Comparison of ENCODE assay signal across 20 cellular contexts in the genomic region with DNA sequence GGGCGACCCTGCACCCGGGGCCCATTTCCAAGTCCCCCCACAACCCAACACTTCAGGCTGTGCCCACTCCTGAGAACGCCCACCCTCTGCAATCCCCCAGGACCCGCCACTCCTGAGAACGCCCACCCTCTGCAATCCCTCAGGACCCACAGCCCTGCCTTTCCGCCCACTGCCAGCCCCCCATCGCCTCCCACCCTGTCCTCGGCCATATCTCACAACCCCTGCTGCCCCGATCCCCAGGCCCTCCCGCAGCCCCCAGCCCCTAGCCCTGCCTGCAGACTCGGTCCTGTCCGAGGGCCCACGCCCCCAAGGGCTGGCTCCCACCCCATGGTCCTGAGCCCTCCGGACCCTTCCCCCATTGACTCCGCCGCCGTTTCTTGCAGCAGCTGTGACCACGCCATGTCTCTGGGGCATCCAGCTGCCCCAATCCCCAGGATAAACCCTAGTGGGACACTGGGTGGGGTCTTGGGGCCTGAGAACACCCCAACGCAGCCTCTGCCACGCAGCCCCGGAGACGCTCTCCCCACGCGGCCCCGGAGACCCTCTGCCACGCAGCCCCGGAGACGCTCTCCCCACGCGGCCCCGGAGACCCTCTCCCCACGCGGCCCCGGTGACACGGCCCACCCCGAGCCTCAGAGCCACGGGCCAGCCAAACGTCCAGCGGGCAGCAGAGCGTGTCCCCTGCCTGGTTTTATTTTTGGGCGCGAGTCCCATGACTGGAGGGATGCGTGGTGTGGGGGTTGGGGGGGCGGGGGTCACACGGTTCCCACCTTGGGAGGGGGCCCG. TPM values are rescaled to one million over a fixed set of nuclear protein-coding genes. Genes with fewer than 3 reads are reported as not detected.
DNase-seq lines count a peak whose midpoint lies in the region; ATAC-seq, FAIRE-seq and TF ChIP-seq lines count a peak whose summit lies in the region.
"Had no signal": no experiment of that assay in that cellular context is flagged by ENCODE, and none has a peak within 500 bp of the region (broad histone marks: within the 10 kb centered on the region; RNA-seq: fewer than 3 reads in every experiment).

No MANE protein-coding gene starts in this region.

- no peaks in the 10 kb centered on the region for H3K27me3 ChIP-seq in lower lobe of right lung (ENCODE audit: low read depth)
- H3K27me3 ChIP-seq: SJCRH30 had no signal

- H3K27ac Mint-ChIP-seq in stimulated activated effector memory CD8-positive, alpha-beta T cell treated with anti-CD3 and anti-CD28 coated beads, Interleukin-12 subunit alpha, Interleukin-12 subunit beta, amount 100 ng/mL, for 72 hours = no peak overlapping the region
- H3K27ac Mint-ChIP-seq: B cell had no signal

- H3K27ac ChIP-seq in A549 (peak overlapping the region; percentile 90 to 98; a peak in 4 of 6 replicates), RWPE1 (peak overlapping the region; percentile 98), lower lobe of right lung (peak overlapping the region; percentile 94)
- H3K27ac ChIP-seq: SJCRH30 had no signal

- no peak for TF ChIP-seq EP300 in A549 (IDR thresholded peaks at IDR 0.05)

- 96% methylated on average over 14 of the region's 46 CpGs for WGBS in A549 (ENCODE audit: missing lambda C conversion rate)

- ATAC-seq in A549 = no peak
- no peak for ATAC-seq in lower lobe of right lung
- peak; percentile 9 for ATAC-seq in stimulated activated effector memory CD8-positive, alpha-beta T cell treated with anti-CD3 and anti-CD28 coated beads, Interleukin-12 subunit alpha, Interleukin-12 subunit beta, amount 100 ng/mL, for 72 hours
- ATAC-seq in GM19455 (IDR thresholded peaks at IDR 0.05; ENCODE audit: unreplicated experiment) = no peak
- ATAC-seq in GM19035 (IDR thresholded peaks at IDR 0.05; ENCODE audit: unreplicated experiment) = no peak

- intact Hi-C loops in lower lobe of right lung (cut with DNase I) = no loop called here

- POLR2A ChIA-PET in A549 (lab: Yijun Ruan, JAX) (no interaction called here), RWPE1 (lab: Yijun Ruan, JAX; ENCODE audit: low non-redundant PET) (no interaction called here)

- no peak for TF ChIP-seq CTCF in A549 (IDR thresholded peaks at IDR 0.05)
- no peak for TF ChIP-seq CTCF in RWPE1 (conservative IDR thresholded peaks at IDR 0.05; ENCODE audit: low read depth)
- TF ChIP-seq CTCF in lower lobe of right lung (IDR thresholded peaks at IDR 0.05) = no peak

- no peak for TF ChIP-seq RAD21 in A549 (conservative IDR thresholded peaks at IDR 0.05 in 1 of 2, IDR thresholded peaks at IDR 0.05 in 1 of 2)

- CTCF ChIA-PET in A549 (lab: Yijun Ruan, JAX) = no interaction called here
- CTCF ChIA-PET in RWPE1 (lab: Yijun Ruan, JAX) = no interaction called here

- H3K4me2 ChIP-seq in A549 = no peak overlapping the region

- H3K4me1 Mint-ChIP-seq in stimulated activated effector memory CD8-positive, alpha-beta T cell treated with anti-CD3 and anti-CD28 coated beads, Interleukin-12 subunit alpha, Interleukin-12 subunit beta, amount 100 ng/mL, for 72 hours = no peaks in the 10 kb centered on the region

- peaks cover 17% of the 10 kb centered on the region for H3K36me3 Mint-ChIP-seq in stimulated activated effector memory CD8-positive, alpha-beta T cell treated with anti-CD3 and anti-CD28 coated beads, Interleukin-12 subunit alpha, Interleukin-12 subunit beta, amount 100 ng/mL, for 72 hours

- no peaks in the 10 kb centered on the region for H3K9me3 ChIP-seq in A549
- no peaks in the 10 kb centered on the region for H3K9me3 ChIP-seq in lower lobe of right lung
- H3K9me3 ChIP-seq: SJCRH30 had no signal

- FAIRE-seq in A549 (lab: Jason Lieb, UNC) = no peak
- FAIRE-seq: A204.1, G401.6, GM12892 had no signal

- no peak overlapping the region for H3K4me3 ChIP-seq in A549
- no peak overlapping the region for H3K4me3 ChIP-seq in lower lobe of right lung
- H3K4me3 ChIP-seq: SJCRH30 had no signal

- no peaks in the 10 kb centered on the region for H3K9me3 Mint-ChIP-seq in stimulated activated effector memory CD8-positive, alpha-beta T cell treated with anti-CD3 and anti-CD28 coated beads, Interleukin-12 subunit alpha, Interleukin-12 subunit beta, amount 100 ng/mL, for 72 hours
- H3K9me3 Mint-ChIP-seq: CD4-positive, alpha-beta memory T cell; H9 had no signal

- DNase-seq in A549 (ENCODE audit: low read depth in 1 of 2, low spot score in 1 of 2) = no peak
- no peak for DNase-seq in RWPE1 (ENCODE audit: low spot score)
- DNase-seq in lower lobe of right lung = no peak
- DNase-seq in stimulated activated effector memory CD8-positive, alpha-beta T cell treated with anti-CD3 and anti-CD28 coated beads, Interleukin-12 subunit alpha, Interleukin-12 subunit beta, amount 100 ng/mL, for 72 hours (ENCODE audit: low spot score in 2 of 2) = no peak
- no peak for DNase-seq in T1000 (lab: John Stamatoyannopoulos, UW)
- DNase-seq in DMS53 (lab: John Stamatoyannopoulos, UW) = no peak
- DNase-seq: CD4-positive, alpha-beta memory T cell; DMS79 treated with DMSO at 0.1 percent for 48 hours; H9; MM.1S; NCI-H1105; NCI-H187; NCI-H2171; SJCRH30 had no signal

- H3K4me1 ChIP-seq in A549 (peaks cover 57% of the 10 kb centered on the region), lower lobe of right lung (peaks cover 46% of the 10 kb centered on the region)
- H3K4me1 ChIP-seq: SJCRH30 had no signal

- H3K36me3 ChIP-seq in lower lobe of right lung = peaks cover 24% of the 10 kb centered on the region

- H3K4me3 Mint-ChIP-seq in stimulated activated effector memory CD8-positive, alpha-beta T cell treated with anti-CD3 and anti-CD28 coated beads, Interleukin-12 subunit alpha, Interleukin-12 subunit beta, amount 100 ng/mL, for 72 hours = no peak overlapping the region
- H3K4me3 Mint-ChIP-seq: B cell; CD4-positive, alpha-beta memory T cell; H9 had no signal

- TF ChIP-seq POLR2A in A549 (IDR thresholded peaks at IDR 0.05; ENCODE audit: low read length) = no peak

TF ChIP-seq in A549, 52 proteins besides CTCF, POLR2A, EP300 and RAD21:
- TF ChIP-seq KDM1A (IDR thresholded peaks at IDR 0.05; ENCODE audit: low read depth) (no peak), SMC3 (IDR thresholded peaks at IDR 0.05) (no peak), CEBPB (IDR thresholded peaks at IDR 0.05) (no peak), CBX8 (IDR thresholded peaks at IDR 0.05) (no peak), ZC3H11A (IDR thresholded peaks at IDR 0.05) (no peak), JUN (IDR thresholded peaks at IDR 0.05) (no peak), TP53 (CRISPR knock-in tag; IDR thresholded peaks at IDR 0.05) (no peak), MAZ (IDR thresholded peaks at IDR 0.05; ENCODE audit: borderline replicate concordance, low read depth, low read length) (no peak), TFCP2L1 (CRISPR knock-in tag; IDR thresholded peaks at IDR 0.05) (no peak), FOSL2 (IDR thresholded peaks at IDR 0.05) (no peak), FOSL2 (CRISPR knock-in tag; IDR thresholded peaks at IDR 0.05) (no peak), RARB (CRISPR knock-in tag; IDR thresholded peaks at IDR 0.05) (no peak), HEYL (CRISPR knock-in tag; IDR thresholded peaks at IDR 0.05) (no peak), CHD4 (IDR thresholded peaks at IDR 0.05; ENCODE audit: borderline replicate concordance) (no peak)
- TF ChIP-seq, protein P1, sequence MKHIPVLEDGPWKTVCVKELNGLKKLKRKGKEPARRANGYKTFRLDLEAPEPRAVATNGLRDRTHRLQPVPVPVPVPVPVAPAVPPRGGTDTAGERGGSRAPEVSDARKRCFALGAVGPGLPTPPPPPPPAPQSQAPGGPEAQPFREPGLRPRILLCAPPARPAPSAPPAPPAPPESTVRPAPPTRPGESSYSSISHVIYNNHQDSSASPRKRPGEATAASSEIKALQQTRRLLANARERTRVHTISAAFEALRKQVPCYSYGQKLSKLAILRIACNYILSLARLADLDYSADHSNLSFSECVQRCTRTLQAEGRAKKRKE (CRISPR knock-in tag; IDR thresholded peaks at IDR 0.05; ENCODE audit: low read depth) = no peak
- TF ChIP-seq, protein P2, sequence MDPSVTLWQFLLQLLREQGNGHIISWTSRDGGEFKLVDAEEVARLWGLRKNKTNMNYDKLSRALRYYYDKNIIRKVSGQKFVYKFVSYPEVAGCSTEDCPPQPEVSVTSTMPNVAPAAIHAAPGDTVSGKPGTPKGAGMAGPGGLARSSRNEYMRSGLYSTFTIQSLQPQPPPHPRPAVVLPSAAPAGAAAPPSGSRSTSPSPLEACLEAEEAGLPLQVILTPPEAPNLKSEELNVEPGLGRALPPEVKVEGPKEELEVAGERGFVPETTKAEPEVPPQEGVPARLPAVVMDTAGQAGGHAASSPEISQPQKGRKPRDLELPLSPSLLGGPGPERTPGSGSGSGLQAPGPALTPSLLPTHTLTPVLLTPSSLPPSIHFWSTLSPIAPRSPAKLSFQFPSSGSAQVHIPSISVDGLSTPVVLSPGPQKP (IDR thresholded peaks at IDR 0.05; ENCODE audit: low read depth, low read length) = no peak
- TF ChIP-seq, protein P3, sequence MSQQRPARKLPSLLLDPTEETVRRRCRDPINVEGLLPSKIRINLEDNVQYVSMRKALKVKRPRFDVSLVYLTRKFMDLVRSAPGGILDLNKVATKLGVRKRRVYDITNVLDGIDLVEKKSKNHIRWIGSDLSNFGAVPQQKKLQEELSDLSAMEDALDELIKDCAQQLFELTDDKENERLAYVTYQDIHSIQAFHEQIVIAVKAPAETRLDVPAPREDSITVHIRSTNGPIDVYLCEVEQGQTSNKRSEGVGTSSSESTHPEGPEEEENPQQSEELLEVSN (IDR thresholded peaks at IDR 0.05; ENCODE audit: borderline replicate concordance, low read depth) = no peak

RNA-seq across cellular contexts. Expression of a gene that starts 17.0 kb away (rescaled TPM):
- polyA plus RNA-seq in A549 (2011; rRNA removed) (6.8 and 8.4 TPM in 2 replicates), A549 (2017; fragmentation: RNase III; extraction: RNeasy Plus Mini Kit Qiagen cat#74134 plus additional on column Dnase treatment) (27.0 to 32.0 TPM (median 27.7 TPM) in 3 replicates)
- 28.7 and 40.8 TPM in 2 replicates for polyA plus RNA-seq in A549 (2012; cell fraction: cytosol; rRNA removed)
- polyA plus RNA-seq in A549 (2012; cell fraction: nucleus; rRNA removed) = 118 and 161 TPM in 2 replicates
- 9.6 and 15.2 TPM in 2 replicates for polyA minus RNA-seq in A549 (2011; rRNA and poly(A)+ RNA removed)
- total RNA-seq in lower lobe of right lung = 91.6 TPM

RNA-seq across cellular contexts. Expression of a gene that starts 48.6 kb away (rescaled TPM):
- polyA plus RNA-seq in A549 (2011; rRNA removed) (12.2 and 16.2 TPM in 2 replicates), A549 (2017; fragmentation: RNase III; extraction: RNeasy Plus Mini Kit Qiagen cat#74134 plus additional on column Dnase treatment) (33.6 to 34.2 TPM (median 34.0 TPM) in 3 replicates)
- polyA plus RNA-seq in A549 (2012; cell fraction: cytosol; rRNA removed) = 35.2 and 42.6 TPM in 2 replicates
- polyA plus RNA-seq in A549 (2012; cell fraction: nucleus; rRNA removed) = 108 and 121 TPM in 2 replicates
- 18.6 and 21.3 TPM in 2 replicates for polyA minus RNA-seq in A549 (2011; rRNA and poly(A)+ RNA removed)
- 50.5 TPM for total RNA-seq in lower lobe of right lung

RNA-seq across cellular contexts. Expression of a gene that starts 53.2 kb away (rescaled TPM):
- polyA plus RNA-seq in A549 (2011; rRNA removed) (223 and 248 TPM in 2 replicates), A549 (2017; fragmentation: RNase III; extraction: RNeasy Plus Mini Kit Qiagen cat#74134 plus additional on column Dnase treatment) (370 to 402 TPM (median 394 TPM) in 3 replicates)
- 768 and 819 TPM in 2 replicates for polyA plus RNA-seq in A549 (2012; cell fraction: cytosol; rRNA removed)
- 378 and 395 TPM in 2 replicates for polyA plus RNA-seq in A549 (2012; cell fraction: nucleus; rRNA removed)
- polyA minus RNA-seq in A549 (2011; rRNA and poly(A)+ RNA removed) = 180 and 195 TPM in 2 replicates
- 378 TPM for total RNA-seq in lower lobe of right lung
